Comparison of ENCODE assay signal across 10 cellular contexts in the genomic region with DNA sequence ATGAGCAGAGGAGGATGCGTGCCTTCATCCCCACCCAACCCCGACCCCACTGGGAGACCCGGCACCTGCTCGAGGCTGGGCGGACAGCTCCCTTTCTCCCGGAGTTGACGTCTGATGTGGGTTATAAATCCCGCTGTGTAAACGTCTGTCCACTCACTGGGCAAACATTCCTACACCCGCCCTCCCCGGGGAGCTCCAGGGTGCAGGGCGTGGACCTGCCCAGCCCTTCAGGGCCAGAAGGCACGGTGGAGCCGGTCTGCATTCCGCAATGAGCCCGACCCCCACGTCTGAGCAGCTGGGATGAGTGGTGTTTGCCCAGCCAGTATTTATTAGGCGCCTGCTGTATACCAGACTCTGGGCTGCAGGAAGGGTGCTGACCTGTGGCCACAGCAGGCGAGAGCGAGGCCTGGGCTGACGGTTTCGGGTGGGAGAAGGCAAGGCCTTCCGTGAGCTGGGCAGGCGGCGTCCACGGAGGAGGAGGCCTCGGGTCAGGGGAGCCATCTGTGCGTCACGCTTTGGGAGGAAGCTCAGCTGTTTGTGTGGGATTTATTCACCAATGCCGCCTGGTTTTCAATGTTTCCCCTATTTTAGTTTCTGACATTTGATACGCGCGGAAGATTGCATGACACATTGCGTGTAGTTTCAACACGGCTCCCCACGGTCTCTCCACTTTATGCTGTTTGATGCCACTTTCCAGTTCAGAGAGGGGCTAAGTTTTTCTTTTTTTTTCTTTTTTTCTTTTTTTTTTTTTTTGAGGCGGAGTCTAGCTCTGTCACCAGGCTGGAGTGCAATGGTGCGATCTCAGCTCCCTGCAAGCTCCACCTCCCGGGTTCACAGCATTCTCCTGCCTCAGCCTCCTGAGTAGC. TPM values are rescaled to one million over a fixed set of nuclear protein-coding genes. Genes with fewer than 3 reads are reported as not detected.
DNase-seq lines count a peak whose midpoint lies in the region; ATAC-seq and TF ChIP-seq lines count a peak whose summit lies in the region.
"Had no signal": no experiment of that assay in that cellular context is flagged by ENCODE, and none has a peak within 500 bp of the region (broad histone marks: within the 10 kb centered on the region; RNA-seq: fewer than 3 reads in every experiment).

No MANE protein-coding gene starts in this region.

- H3K9me1 ChIP-seq in IMR-90 (ENCODE audit: insufficient read depth, low read length), result peaks cover 7% of the 10 kb centered on the region; the same call in 1 of the 2 replicates

- H3K27me3 ChIP-seq in IMR-90 (ENCODE audit: control insufficient read depth, insufficient read depth, low read length) (no peaks in the 10 kb centered on the region), lung (ENCODE audit: control insufficient read depth, insufficient read depth) (no peaks in the 10 kb centered on the region)

- BruUV-seq in IMR-90 (replicated peaks; lab: Mats Ljungman, UMichigan), result no TSS peak

- DNase-seq in A172 (ENCODE audit: low spot score), result peak; percentile 98
- DNase-seq in IMR-90, result peak; percentile 90
- DNase-seq in T47D (ENCODE audit: low read depth in 1 of 2, low spot score in 1 of 2), result peak; percentile 86 to 87
- DNase-seq in lung (ENCODE audit: low spot score), result peak; percentile 64
- DNase-seq in nucleus accumbens (lab: John Stamatoyannopoulos, UW), result no peak
- DNase-seq in KG1 (lab: John Stamatoyannopoulos, UW), result no peak
- DNase-seq: NCI-H187 had no signal

- H2BK15ac ChIP-seq in IMR-90 (ENCODE audit: low read depth, low read length), result 0 out of 3 replicates have a peak overlapping the region, but pooled peaks have one; percentile 57

- no peak overlapping the region; the same call in 1 of the 2 replicates for H3K9ac ChIP-seq in IMR-90 (ENCODE audit: low read depth, low read length)

- H2AFZ ChIP-seq in IMR-90 (replicated peaks; ENCODE audit: low read length, poor library complexity), result peak overlapping the region; percentile 86

- H3K23ac ChIP-seq in IMR-90 (ENCODE audit: low read depth, low read length), result peak overlapping the region; percentile 18; the same call in 1 of the 2 replicates

- peak overlapping the region; percentile 97 for H2AK9ac ChIP-seq in IMR-90 (replicated peaks; ENCODE audit: low read depth, low read length, poor library complexity)

- H4K8ac ChIP-seq in IMR-90 (ENCODE audit: low read depth in 2 of 2, low read length in 2 of 2), result peak overlapping the region in 1 of 2 experiments; percentile 87; a peak in 2 of 4 replicates

- peak overlapping the region; percentile 82 for H2BK5ac ChIP-seq in IMR-90 (ENCODE audit: low read depth, low read length, poor library complexity, severe bottlenecking)

- H3K27ac ChIP-seq in IMR-90 (ENCODE audit: insufficient read depth, low read length) (peak overlapping the region; percentile 79), lung (ENCODE audit: low read depth in 1 of 2, low read length in 1 of 2) (peak overlapping the region in 1 of 2 donors; percentile 70)

- in situ Hi-C loops in IMR-90 (cut with MboI; ENCODE audit: low sequenced_read_pairs), result no loop called here
- in situ Hi-C loops in T47D (cut with HindIII; ENCODE audit: low pct_unique_long_range_greater_than_20kb, low sequenced_read_pairs), result no loop called here

- H3K18ac ChIP-seq in IMR-90 (ENCODE audit: low read depth, low read length), result peak overlapping the region; percentile 18

- peak overlapping the region; percentile 1; the same call in 1 of the 2 replicates for H2BK20ac ChIP-seq in IMR-90 (ENCODE audit: low read depth, low read length)

- TF ChIP-seq CTCF in IMR-90 (conservative IDR thresholded peaks at IDR 0.05; ENCODE audit: low read depth, low read length), result no peak
- no peak for TF ChIP-seq CTCF in lung (IDR thresholded peaks at IDR 0.05; ENCODE audit: control extremely low read depth, extremely low read depth)

- CTCF ChIA-PET in IMR-90 (lab: Yijun Ruan, JAX), result no interaction called here

- peak overlapping the region; percentile 13 for H4K5ac ChIP-seq in IMR-90 (ENCODE audit: low read depth, low read length)

- peak overlapping the region; percentile 78 for H4K91ac ChIP-seq in IMR-90 (ENCODE audit: insufficient read depth, low read depth, low read length)

- no peak for TF ChIP-seq RAD21 in IMR-90 (IDR thresholded peaks at IDR 0.05; ENCODE audit: low read length)

- peak overlapping the region; percentile 15; the same call in 1 of the 2 replicates for H2AK5ac ChIP-seq in IMR-90 (ENCODE audit: low read depth, low read length)

- dilution Hi-C loops in IMR-90 (cut with HindIII; ENCODE audit: low sequenced_read_pairs, unreplicated experiment), result no loop called here

- H3K4me2 ChIP-seq in IMR-90 (ENCODE audit: low read depth, low read length), result peak overlapping the region; percentile 8; the same call in 1 of the 2 replicates

- H3K4me3 ChIP-seq in IMR-90 (ENCODE audit: insufficient read depth, low read depth, low read length) (no peak overlapping the region), lung (no peak overlapping the region)

- H3K4me1 ChIP-seq in IMR-90 (ENCODE audit: control insufficient read depth, insufficient read depth, low read length) (peaks cover 15% of the 10 kb centered on the region), lung (ENCODE audit: control insufficient read depth in 2 of 2, insufficient read depth in 2 of 2, low read length in 2 of 2) (no peaks in the 10 kb centered on the region)

- H4K20me1 ChIP-seq in IMR-90 (ENCODE audit: insufficient read depth, low read length), result 0 out of 2 replicates have a peak, but pooled peaks cover 3% of the 10 kb centered on the region

- no peak for TF ChIP-seq POLR2A in IMR-90 (IDR thresholded peaks at IDR 0.05; ENCODE audit: low read depth, low read length)

- H3K36me3 ChIP-seq in IMR-90 (ENCODE audit: control insufficient read depth, insufficient read depth, low read length), result no peaks in the 10 kb centered on the region
- no peaks in the 10 kb centered on the region for H3K36me3 ChIP-seq in lung (ENCODE audit: control insufficient read depth in 2 of 2, insufficient read depth in 2 of 2, low read length in 2 of 2)

- H3K56ac ChIP-seq in IMR-90 (ENCODE audit: extremely low read depth, insufficient read depth, low read length), result peak overlapping the region; percentile 8; the same call in 1 of the 2 replicates

- H3K9me3 ChIP-seq in IMR-90 (ENCODE audit: control insufficient read depth, insufficient read depth, low read length) (peaks cover 4% of the 10 kb centered on the region; the same call in 1 of the 2 replicates), lung (ENCODE audit: control insufficient read depth in 2 of 2, insufficient read depth in 1 of 2, low read length in 1 of 2) (peaks cover 0 to 4% of the 10 kb centered on the region in 2 donors)

- POLR2A ChIA-PET in IMR-90 (lab: Charles Lee; ENCODE audit: unreplicated experiment), result interaction anchor here (0.6 to 1.0 kb wide), 4 partner anchors 76 to 473 kb away, joined by 3 to 6 read pairs (median 3); no protein-coding TSS in a partner anchor

- intact Hi-C loops in IMR-90 (cut with micrococcal nuclease), result no loop called here

- peak overlapping the region; percentile 60; the same call in 1 of the 2 replicates for H2BK120ac ChIP-seq in IMR-90 (ENCODE audit: low read depth, low read length)

- peak overlapping the region; percentile 27; the same call in 1 of the 2 replicates for H3K14ac ChIP-seq in IMR-90 (replicated peaks; ENCODE audit: low read depth, low read length)

- ATAC-seq in IMR-90 (ENCODE audit: low read depth), result peak; percentile 57
- peak; percentile 59 for ATAC-seq in lung (ENCODE audit: insufficient read depth, low FRiP score)
- no peak for ATAC-seq in GM21723 (IDR thresholded peaks at IDR 0.05; ENCODE audit: unreplicated experiment)
- no peak for ATAC-seq in HG03108 (IDR thresholded peaks at IDR 0.05; ENCODE audit: unreplicated experiment)

- H3K4ac ChIP-seq in IMR-90 (ENCODE audit: low read depth, low read length), result peak overlapping the region; percentile 77

- WGBS in IMR-90 (ENCODE audit: extremely low coverage in 2 of 2, insufficient read length in 1 of 2), 2 experiments, result 61% methylated on average over 7 of the region's 39 CpGs; no CpG with 5 or more reads in 1 of the 2 experiments
- 29 to 38% methylated on average over 39 of the region's 39 CpGs for WGBS in lung, 2 donors

- H3K79me1 ChIP-seq in IMR-90 (ENCODE audit: low read depth in 1 of 2, low read length in 2 of 2), result no peaks in the 10 kb centered on the region

RNA-seq across cellular contexts. Expression of a gene that starts 2.0 kb away (rescaled TPM):
- total RNA-seq in A172 (2014; rRNA removed; shearing (Covaris generic)), result 58.6 and 86.2 TPM in 2 replicates
- total RNA-seq in IMR-90 (2012; rRNA removed), result not detected in 2 replicates
- 0.03 TPM in 1 of 2 replicates, not detected in the other for polyA plus RNA-seq in IMR-90 (2012; rRNA removed)
- 0.02 TPM in 1 of 2 replicates, not detected in the other for polyA plus RNA-seq in IMR-90 (2012; cell fraction: cytosol; rRNA removed)
- 0.11 and 0.13 TPM in 2 replicates for polyA plus RNA-seq in IMR-90 (2012; cell fraction: nucleus; rRNA removed; ENCODE audit: low replicate concordance)
- total RNA-seq in lung, result 10 to 100 TPM; 14.9 to 23.6 TPM
- polyA plus RNA-seq in lung, result 10 to 100 TPM; 20.5 to 23.7 TPM
- total RNA-seq: dermis microvascular lymphatic vessel endothelial cell had no signal

RNA-seq across cellular contexts. Expression of a gene that starts 44.1 kb away (rescaled TPM):
- 42.9 and 47.9 TPM in 2 replicates for total RNA-seq in A172 (2014; rRNA removed; shearing (Covaris generic))
- total RNA-seq in IMR-90 (2012; rRNA removed), result 2.2 TPM in 2 replicates
- polyA plus RNA-seq in IMR-90 (2012; rRNA removed), result 7.4 and 8.3 TPM in 2 replicates
- 7.9 and 11.3 TPM in 2 replicates for polyA plus RNA-seq in IMR-90 (2012; cell fraction: cytosol; rRNA removed)
- 8.1 and 11.6 TPM in 2 replicates for polyA plus RNA-seq in IMR-90 (2012; cell fraction: nucleus; rRNA removed; ENCODE audit: low replicate concordance)
- total RNA-seq in lung, result 10 to 100 TPM; 33.5 to 45.7 TPM
- polyA plus RNA-seq in lung, result 10 to 100 TPM; 16.2 to 22.7 TPM

RNA-seq across cellular contexts. Expression of a gene that starts 44.4 kb away (rescaled TPM):
- total RNA-seq in A172 (2014; rRNA removed; shearing (Covaris generic)), result 171 and 174 TPM in 2 replicates
- total RNA-seq in IMR-90 (2012; rRNA removed) (95.5 and 146 TPM in 2 replicates), lung (100 to 1,000 TPM; 256 to 321 TPM)
- polyA plus RNA-seq in IMR-90 (2012; rRNA removed) (269 and 483 TPM in 2 replicates), lung (100 to 1,000 TPM; 112 to 150 TPM)
- 96.3 and 257 TPM in 2 replicates for polyA plus RNA-seq in IMR-90 (2012; cell fraction: cytosol; rRNA removed)
- polyA plus RNA-seq in IMR-90 (2012; cell fraction: nucleus; rRNA removed; ENCODE audit: low replicate concordance), result 324 and 629 TPM in 2 replicates

RNA-seq across cellular contexts. Expression of a gene that starts 57.6 kb away (rescaled TPM):
- total RNA-seq in A172 (2014; rRNA removed; shearing (Covaris generic)), result not detected in 2 replicates
- total RNA-seq in IMR-90 (2012; rRNA removed) (not detected in 2 replicates), lung (1 to 10 TPM in 1 of 2 donors, not detected in 1; 2.0 TPM)
- polyA plus RNA-seq in IMR-90 (2012; rRNA removed) (not detected in 2 replicates), lung (under 1 TPM; 0.10 to 0.60 TPM)
- polyA plus RNA-seq in IMR-90 (2012; cell fraction: cytosol; rRNA removed), result not detected in 2 replicates
- not detected in 2 replicates for polyA plus RNA-seq in IMR-90 (2012; cell fraction: nucleus; rRNA removed; ENCODE audit: low replicate concordance)
- total RNA-seq: dermis microvascular lymphatic vessel endothelial cell had no signal

Comparison
In these comparisons a context has a peak if more than half of its experiments do, and no peak if none do; other contexts are left out.
1. DNase-seq: peak in A172 (single experiment), IMR-90 (single experiment), T47D (2 of 2) and lung (single experiment); none in nucleus accumbens (0 of 56) and KG1 (single experiment).
2. ATAC-seq: peak in IMR-90 (single experiment) and lung (single experiment); none in GM21723 (single experiment) and HG03108 (single experiment).
3. RNA of a gene that starts 2.0 kb away (total RNA-seq): 58.6 to 86.2 TPM in A172 and 14.9 to 23.6 TPM in lung; not detected in IMR-90; every median in the first group is over 10 times any median in the second.
4. RNA of a gene that starts 44.1 kb away (total RNA-seq): 33.5 to 45.7 TPM in lung and 42.9 to 47.9 TPM in A172; 2.2 TPM in IMR-90; every median in the first group is over 10 times any median in the second.